In genomic region chr16:67804853-67805542, GRCh38 we compare ENCODE assay signal across 9 cellular contexts. TPM values are rescaled to one million over a fixed set of nuclear protein-coding genes. Genes with fewer than 3 reads are reported as not detected.
A peak's percentile ranks its signal among the peaks of the same experiment; 100 is the strongest.
DNase-seq lines count a peak whose midpoint lies in the region; ATAC-seq, FAIRE-seq and TF ChIP-seq lines count a peak whose summit lies in the region.
"Had no signal": no experiment of that assay in that cellular context is flagged by ENCODE, and none has a peak within 500 bp of the region (broad histone marks: within the 10 kb centered on the region; RNA-seq: fewer than 3 reads in every experiment).

No MANE protein-coding gene starts in this region.

- TF ChIP-seq CTCF in AG10803 (conservative IDR thresholded peaks at IDR 0.05; ENCODE audit: low read length): no peak
- TF ChIP-seq CTCF in bronchial epithelial cell (IDR thresholded peaks at IDR 0.05; ENCODE audit: insufficient read depth, low read length, severe bottlenecking): no peak

- H3K4me3 ChIP-seq in AG10803 (ENCODE audit: low read length): peak overlapping the region; percentile 96
- peak overlapping the region; percentile 98 for H3K4me3 ChIP-seq in Jurkat, Clone E6-1 (ENCODE audit: low read length)
- peak overlapping the region; percentile 74 for H3K4me3 ChIP-seq in bronchial epithelial cell (ENCODE audit: low read depth, low read length)
- peak overlapping the region; percentile 89 to 96 for H3K4me3 ChIP-seq in muscle layer of duodenum (ENCODE audit: low read depth in 1 of 2, low read length in 2 of 2)

- DNase-seq in AG10803 (ENCODE audit: low read depth) (no peak), bronchial epithelial cell (ENCODE audit: low read depth) (no peak), frontal cortex (ENCODE audit: low spot score in 2 of 2) (no peak), ACHN (no peak), GOT3 (lab: John Stamatoyannopoulos, UW) (no peak)
- DNase-seq in Jurkat, Clone E6-1 (ENCODE audit: low read depth, low spot score): no peak
- DNase-seq: NCI-H1105 had no signal

- no peak for FAIRE-seq in bronchial epithelial cell (lab: Jason Lieb, UNC)
- no peak for FAIRE-seq in frontal cortex (lab: Jason Lieb, UNC)

- H3K27me3 ChIP-seq in bronchial epithelial cell (ENCODE audit: control insufficient read depth, insufficient read depth, low read length) (no peaks in the 10 kb centered on the region), muscle layer of duodenum (ENCODE audit: low read depth, low read length) (no peaks in the 10 kb centered on the region)

- ATAC-seq in GM18909 (IDR thresholded peaks at IDR 0.05; ENCODE audit: poor library complexity, unreplicated experiment): no peak

- in situ Hi-C loops in ACHN (cut with HindIII; ENCODE audit: low pct_ligation_motif_present, low pct_unique_long_range_greater_than_20kb, low sequenced_read_pairs): no loop called here

- H3K4me1 ChIP-seq in muscle layer of duodenum (ENCODE audit: control insufficient read depth in 1 of 2, insufficient read depth in 2 of 2, low read length in 2 of 2): peaks cover 11 to 27% of the 10 kb centered on the region in 2 donors

- peak overlapping the region; percentile 75 for H3K27ac ChIP-seq in muscle layer of duodenum (ENCODE audit: low read length)

- H3K36me3 ChIP-seq in bronchial epithelial cell (ENCODE audit: control insufficient read depth, insufficient read depth, low read length) (peaks cover 13% of the 10 kb centered on the region), muscle layer of duodenum (ENCODE audit: control insufficient read depth in 1 of 2, insufficient read depth in 2 of 2, low read length in 2 of 2) (peaks cover 5 to 21% of the 10 kb centered on the region in 2 donors)

- H3K9me3 ChIP-seq in muscle layer of duodenum (ENCODE audit: control insufficient read depth in 1 of 2, low read length in 2 of 2): no peaks in the 10 kb centered on the region

RNA-seq across cellular contexts. Expression of gene RANBP10, which starts 1.4 kb away (rescaled TPM):
- polyA plus RNA-seq in Jurkat, Clone E6-1 (2012; ENCODE audit: insufficient read depth, insufficient read length): 15.3 TPM
- 2.6 and 3.3 TPM in 2 replicates for total RNA-seq in bronchial epithelial cell
- total RNA-seq in frontal cortex: 3.7 TPM

RNA-seq across cellular contexts. Expression of gene TSNAXIP1, which starts 1.7 kb away (rescaled TPM):
- polyA plus RNA-seq in Jurkat, Clone E6-1 (2012; ENCODE audit: insufficient read depth, insufficient read length): 1.4 TPM
- total RNA-seq in bronchial epithelial cell: under 0.01 and 0.13 TPM in 2 replicates
- 4.5 TPM for total RNA-seq in frontal cortex

RNA-seq across cellular contexts. Expression of gene THAP11, which starts 37.1 kb away (rescaled TPM):
- polyA plus RNA-seq in Jurkat, Clone E6-1 (2012; ENCODE audit: insufficient read depth, insufficient read length): 43.4 TPM
- total RNA-seq in bronchial epithelial cell: 22.1 and 34.2 TPM in 2 replicates
- total RNA-seq in frontal cortex: 26.5 TPM

RNA-seq across cellular contexts. Expression of gene NUTF2, which starts 41.7 kb away (rescaled TPM):
- polyA plus RNA-seq in Jurkat, Clone E6-1 (2012; ENCODE audit: insufficient read depth, insufficient read length): 351 TPM
- total RNA-seq in bronchial epithelial cell (42.6 and 98.6 TPM in 2 replicates), frontal cortex (70.9 TPM)

RNA-seq across cellular contexts. Expression of gene CENPT, which starts 42.5 kb away (rescaled TPM):
- polyA plus RNA-seq in Jurkat, Clone E6-1 (2012; ENCODE audit: insufficient read depth, insufficient read length): 75.1 TPM
- total RNA-seq in bronchial epithelial cell (10.3 and 10.9 TPM in 2 replicates), frontal cortex (25.3 TPM)
